Comparison of ENCODE assay signal across 1 cellular context in the genomic region with DNA sequence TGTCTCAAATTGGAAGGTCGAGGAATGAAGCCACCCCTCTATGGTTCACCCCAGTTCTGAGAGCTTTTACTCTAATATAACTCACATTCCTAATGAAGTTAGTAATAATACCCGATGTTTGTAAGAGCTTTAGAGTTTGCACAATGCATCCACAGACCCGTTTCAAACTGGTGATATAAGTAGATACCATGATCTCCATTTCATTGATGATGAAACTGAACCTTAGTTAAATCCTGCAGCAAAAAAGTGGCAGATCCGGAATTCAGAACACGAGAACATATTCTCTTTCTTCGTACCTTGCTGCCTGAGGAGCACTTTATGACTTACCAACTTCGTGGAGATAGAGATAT.
TF ChIP-seq lines count a peak whose summit lies in the region.

No MANE protein-coding gene starts in this region.

TF ChIP-seq in K562, 482 proteins besides CTCF, POLR2A, EP300 and RAD21:
- TF ChIP-seq, protein P1, sequence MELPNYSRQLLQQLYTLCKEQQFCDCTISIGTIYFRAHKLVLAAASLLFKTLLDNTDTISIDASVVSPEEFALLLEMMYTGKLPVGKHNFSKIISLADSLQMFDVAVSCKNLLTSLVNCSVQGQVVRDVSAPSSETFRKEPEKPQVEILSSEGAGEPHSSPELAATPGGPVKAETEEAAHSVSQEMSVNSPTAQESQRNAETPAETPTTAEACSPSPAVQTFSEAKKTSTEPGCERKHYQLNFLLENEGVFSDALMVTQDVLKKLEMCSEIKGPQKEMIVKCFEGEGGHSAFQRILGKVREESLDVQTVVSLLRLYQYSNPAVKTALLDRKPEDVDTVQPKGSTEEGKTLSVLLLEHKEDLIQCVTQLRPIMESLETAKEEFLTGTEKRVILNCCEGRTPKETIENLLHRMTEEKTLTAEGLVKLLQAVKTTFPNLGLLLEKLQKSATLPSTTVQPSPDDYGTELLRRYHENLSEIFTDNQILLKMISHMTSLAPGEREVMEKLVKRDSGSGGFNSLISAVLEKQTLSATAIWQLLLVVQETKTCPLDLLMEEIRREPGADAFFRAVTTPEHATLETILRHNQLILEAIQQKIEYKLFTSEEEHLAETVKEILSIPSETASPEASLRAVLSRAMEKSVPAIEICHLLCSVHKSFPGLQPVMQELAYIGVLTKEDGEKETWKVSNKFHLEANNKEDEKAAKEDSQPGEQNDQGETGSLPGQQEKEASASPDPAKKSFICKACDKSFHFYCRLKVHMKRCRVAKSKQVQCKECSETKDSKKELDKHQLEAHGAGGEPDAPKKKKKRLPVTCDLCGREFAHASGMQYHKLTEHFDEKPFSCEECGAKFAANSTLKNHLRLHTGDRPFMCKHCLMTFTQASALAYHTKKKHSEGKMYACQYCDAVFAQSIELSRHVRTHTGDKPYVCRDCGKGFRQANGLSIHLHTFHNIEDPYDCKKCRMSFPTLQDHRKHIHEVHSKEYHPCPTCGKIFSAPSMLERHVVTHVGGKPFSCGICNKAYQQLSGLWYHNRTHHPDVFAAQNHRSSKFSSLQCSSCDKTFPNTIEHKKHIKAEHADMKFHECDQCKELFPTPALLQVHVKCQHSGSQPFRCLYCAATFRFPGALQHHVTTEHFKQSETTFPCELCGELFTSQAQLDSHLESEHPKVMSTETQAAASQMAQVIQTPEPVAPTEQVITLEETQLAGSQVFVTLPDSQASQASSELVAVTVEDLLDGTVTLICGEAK (IDR thresholded peaks at IDR 0.05): peak; percentile 58
- TF ChIP-seq, protein P1 (CRISPR knock-in tag; IDR thresholded peaks at IDR 0.05): no peak
- TF ChIP-seq, protein P2, sequence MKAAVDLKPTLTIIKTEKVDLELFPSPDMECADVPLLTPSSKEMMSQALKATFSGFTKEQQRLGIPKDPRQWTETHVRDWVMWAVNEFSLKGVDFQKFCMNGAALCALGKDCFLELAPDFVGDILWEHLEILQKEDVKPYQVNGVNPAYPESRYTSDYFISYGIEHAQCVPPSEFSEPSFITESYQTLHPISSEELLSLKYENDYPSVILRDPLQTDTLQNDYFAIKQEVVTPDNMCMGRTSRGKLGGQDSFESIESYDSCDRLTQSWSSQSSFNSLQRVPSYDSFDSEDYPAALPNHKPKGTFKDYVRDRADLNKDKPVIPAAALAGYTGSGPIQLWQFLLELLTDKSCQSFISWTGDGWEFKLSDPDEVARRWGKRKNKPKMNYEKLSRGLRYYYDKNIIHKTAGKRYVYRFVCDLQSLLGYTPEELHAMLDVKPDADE (conservative IDR thresholded peaks at IDR 0.05; ENCODE audit: control insufficient read depth, low read depth, low read length): no peak
- TF ChIP-seq CEBPB (tag; IDR thresholded peaks at IDR 0.05) (no peak), NRF1 (conservative IDR thresholded peaks at IDR 0.05 in 1 of 2, IDR thresholded peaks at IDR 0.05 in 1 of 2) (0 out of 4 replicates have a peak, but pooled peaks of 1 of the 2 experiments have one; percentile 29)
- TF ChIP-seq, protein P3, sequence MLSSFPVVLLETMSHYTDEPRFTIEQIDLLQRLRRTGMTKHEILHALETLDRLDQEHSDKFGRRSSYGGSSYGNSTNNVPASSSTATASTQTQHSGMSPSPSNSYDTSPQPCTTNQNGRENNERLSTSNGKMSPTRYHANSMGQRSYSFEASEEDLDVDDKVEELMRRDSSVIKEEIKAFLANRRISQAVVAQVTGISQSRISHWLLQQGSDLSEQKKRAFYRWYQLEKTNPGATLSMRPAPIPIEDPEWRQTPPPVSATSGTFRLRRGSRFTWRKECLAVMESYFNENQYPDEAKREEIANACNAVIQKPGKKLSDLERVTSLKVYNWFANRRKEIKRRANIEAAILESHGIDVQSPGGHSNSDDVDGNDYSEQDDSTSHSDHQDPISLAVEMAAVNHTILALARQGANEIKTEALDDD (IDR thresholded peaks at IDR 0.05): peak; percentile 78
- TF ChIP-seq, protein P4, sequence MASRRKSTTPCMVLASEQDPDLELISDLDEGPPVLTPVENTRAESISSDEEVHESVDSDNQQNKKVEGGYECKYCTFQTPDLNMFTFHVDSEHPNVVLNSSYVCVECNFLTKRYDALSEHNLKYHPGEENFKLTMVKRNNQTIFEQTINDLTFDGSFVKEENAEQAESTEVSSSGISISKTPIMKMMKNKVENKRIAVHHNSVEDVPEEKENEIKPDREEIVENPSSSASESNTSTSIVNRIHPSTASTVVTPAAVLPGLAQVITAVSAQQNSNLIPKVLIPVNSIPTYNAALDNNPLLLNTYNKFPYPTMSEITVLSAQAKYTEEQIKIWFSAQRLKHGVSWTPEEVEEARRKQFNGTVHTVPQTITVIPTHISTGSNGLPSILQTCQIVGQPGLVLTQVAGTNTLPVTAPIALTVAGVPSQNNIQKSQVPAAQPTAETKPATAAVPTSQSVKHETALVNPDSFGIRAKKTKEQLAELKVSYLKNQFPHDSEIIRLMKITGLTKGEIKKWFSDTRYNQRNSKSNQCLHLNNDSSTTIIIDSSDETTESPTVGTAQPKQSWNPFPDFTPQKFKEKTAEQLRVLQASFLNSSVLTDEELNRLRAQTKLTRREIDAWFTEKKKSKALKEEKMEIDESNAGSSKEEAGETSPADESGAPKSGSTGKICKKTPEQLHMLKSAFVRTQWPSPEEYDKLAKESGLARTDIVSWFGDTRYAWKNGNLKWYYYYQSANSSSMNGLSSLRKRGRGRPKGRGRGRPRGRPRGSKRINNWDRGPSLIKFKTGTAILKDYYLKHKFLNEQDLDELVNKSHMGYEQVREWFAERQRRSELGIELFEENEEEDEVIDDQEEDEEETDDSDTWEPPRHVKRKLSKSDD (conservative IDR thresholded peaks at IDR 0.05; ENCODE audit: low read length): no peak
- TF ChIP-seq, protein P5, sequence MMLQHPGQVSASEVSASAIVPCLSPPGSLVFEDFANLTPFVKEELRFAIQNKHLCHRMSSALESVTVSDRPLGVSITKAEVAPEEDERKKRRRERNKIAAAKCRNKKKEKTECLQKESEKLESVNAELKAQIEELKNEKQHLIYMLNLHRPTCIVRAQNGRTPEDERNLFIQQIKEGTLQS (IDR thresholded peaks at IDR 0.05): 0 out of 2 replicates have a peak, but pooled peaks have one; percentile 27
- TF ChIP-seq, protein P5 (CRISPR knock-in tag; conservative IDR thresholded peaks at IDR 0.05): no peak
